In the genomic region with DNA sequence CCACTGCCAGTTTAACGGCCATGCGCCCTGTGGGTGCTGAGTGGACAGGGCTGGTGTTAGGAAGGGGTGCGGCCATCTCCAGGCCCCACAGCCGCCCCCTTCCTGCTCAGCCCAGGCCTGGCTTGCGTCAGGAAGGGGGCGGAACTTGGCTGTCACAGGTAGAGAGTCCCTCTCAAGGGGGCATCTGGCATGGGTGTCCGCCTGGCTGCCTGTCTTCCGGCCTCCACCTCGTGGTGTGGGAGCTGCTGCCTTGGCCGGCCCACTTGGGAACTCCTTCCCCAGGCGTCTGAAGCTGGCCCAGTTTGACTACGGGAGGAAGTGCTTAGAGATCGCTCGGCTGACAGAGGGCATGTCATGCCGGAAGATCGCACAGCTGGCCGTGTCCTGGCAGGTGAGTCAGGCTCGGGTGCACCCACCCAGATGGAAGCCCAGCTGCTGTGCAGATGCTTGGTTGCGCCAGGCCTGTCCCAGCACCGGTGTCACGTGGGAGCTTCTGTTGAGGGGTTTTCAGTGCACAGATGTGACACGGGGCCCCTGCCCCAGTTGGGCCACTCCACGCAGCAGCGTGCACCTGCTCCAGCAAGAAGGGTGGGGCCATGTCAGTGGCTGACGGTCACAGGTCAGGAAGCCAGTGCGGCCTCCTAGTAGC, we compare ENCODE assay signal across 9 cellular contexts. TPM values are rescaled to one million over a fixed set of nuclear protein-coding genes. Genes with fewer than 3 reads are reported as not detected.
DNase-seq lines count a peak whose midpoint lies in the region; ATAC-seq, FAIRE-seq and TF ChIP-seq lines count a peak whose summit lies in the region.
"Had no signal": no experiment of that assay in that cellular context is flagged by ENCODE, and none has a peak within 500 bp of the region (broad histone marks: within the 10 kb centered on the region; RNA-seq: fewer than 3 reads in every experiment).

No MANE protein-coding gene starts in this region.

- H3K9me3 Mint-ChIP-seq in MCF 10A (ENCODE audit: unreplicated experiment) = no peaks in the 10 kb centered on the region

- TF ChIP-seq EP300 in Ishikawa (IDR thresholded peaks at IDR 0.05; ENCODE audit: borderline replicate concordance) (no peak), tibial nerve (IDR thresholded peaks at IDR 0.05) (no peak)

- H3K4me1 Mint-ChIP-seq in MCF 10A (ENCODE audit: insufficient read depth, unreplicated experiment) = no peaks in the 10 kb centered on the region

- WGBS in tibial nerve, 2 donors = 68 to 100% methylated on average over 1 to 11 of the region's 26 CpGs

- TF ChIP-seq RAD21 in Ishikawa (IDR thresholded peaks at IDR 0.05; ENCODE audit: low read depth) = no peak

- peak overlapping the region; percentile 25 for H3K4me3 Mint-ChIP-seq in MCF 10A (ENCODE audit: unreplicated experiment)

- no peak for TF ChIP-seq CTCF in MCF 10A (IDR thresholded peaks at IDR 0.05; ENCODE audit: unreplicated experiment)
- no peak for TF ChIP-seq CTCF in tibial nerve (IDR thresholded peaks at IDR 0.05)

- no peak for FAIRE-seq in GM19239 (lab: Jason Lieb, UNC)

- H3K36me3 Mint-ChIP-seq in MCF 10A (ENCODE audit: insufficient read depth, unreplicated experiment) = no peaks in the 10 kb centered on the region

- no peak for TF ChIP-seq POLR2A in tibial nerve (IDR thresholded peaks at IDR 0.05)

- H3K27ac Mint-ChIP-seq in MCF 10A (ENCODE audit: low read depth, unreplicated experiment) = peak overlapping the region; percentile 19

- H3K27ac ChIP-seq in tibial nerve = no peak overlapping the region
- H3K27ac ChIP-seq: coronary artery had no signal

- no peak overlapping the region for H3K4me3 ChIP-seq in tibial nerve
- H3K4me3 ChIP-seq: coronary artery had no signal

- H3K27me3 ChIP-seq in tibial nerve = no peaks in the 10 kb centered on the region

- no peaks in the 10 kb centered on the region for H3K9me3 ChIP-seq in tibial nerve

- CTCF ChIA-PET in MCF 10A (lab: Yijun Ruan, JAX) = interaction anchor here (0.8 to 1.2 kb wide), 2 partner anchors 21 to 42 kb away, joined by 3 to 4 read pairs; no protein-coding TSS in a partner anchor

- POLR2A ChIA-PET in MCF 10A (lab: Yijun Ruan, JAX) = interaction anchor here (1.7 kb wide), 1 partner anchor 55 kb away, joined by 4 read pairs; the partner anchor contains the start of gene MRPL20

- ATAC-seq in GM18873 (IDR thresholded peaks at IDR 0.05; ENCODE audit: low FRiP score, unreplicated experiment) = no peak

- peak; percentile 79 for DNase-seq in Daoy (ENCODE audit: low read depth)
- DNase-seq in MCF 10A (ENCODE audit: unreplicated experiment) = no peak
- peak; percentile 39 for DNase-seq in mucosa of gallbladder (ENCODE audit: low spot score)
- no peak for DNase-seq in tibial nerve (ENCODE audit: low spot score in 2 of 2)
- no peak for DNase-seq in GM19239 (ENCODE audit: insufficient read length, low spot score)
- DNase-seq in NCI-H345 (lab: John Stamatoyannopoulos, UW) = no peak

- no peaks in the 10 kb centered on the region for H3K4me1 ChIP-seq in tibial nerve

- peaks cover 0 to 12% (median 0%) of the 10 kb centered on the region in 3 donors for H3K36me3 ChIP-seq in tibial nerve

- BruUV-seq in MCF 10A (replicated peaks; lab: Mats Ljungman, UMichigan) = no TSS peak

- H3K27me3 Mint-ChIP-seq in MCF 10A (ENCODE audit: insufficient read depth, unreplicated experiment) = no peaks in the 10 kb centered on the region

- intact Hi-C loops in MCF 10A (cut with micrococcal nuclease) = no loop called here

TF ChIP-seq in Ishikawa, 13 proteins besides CTCF, POLR2A, EP300 and RAD21:
- TF ChIP-seq, protein P1, sequence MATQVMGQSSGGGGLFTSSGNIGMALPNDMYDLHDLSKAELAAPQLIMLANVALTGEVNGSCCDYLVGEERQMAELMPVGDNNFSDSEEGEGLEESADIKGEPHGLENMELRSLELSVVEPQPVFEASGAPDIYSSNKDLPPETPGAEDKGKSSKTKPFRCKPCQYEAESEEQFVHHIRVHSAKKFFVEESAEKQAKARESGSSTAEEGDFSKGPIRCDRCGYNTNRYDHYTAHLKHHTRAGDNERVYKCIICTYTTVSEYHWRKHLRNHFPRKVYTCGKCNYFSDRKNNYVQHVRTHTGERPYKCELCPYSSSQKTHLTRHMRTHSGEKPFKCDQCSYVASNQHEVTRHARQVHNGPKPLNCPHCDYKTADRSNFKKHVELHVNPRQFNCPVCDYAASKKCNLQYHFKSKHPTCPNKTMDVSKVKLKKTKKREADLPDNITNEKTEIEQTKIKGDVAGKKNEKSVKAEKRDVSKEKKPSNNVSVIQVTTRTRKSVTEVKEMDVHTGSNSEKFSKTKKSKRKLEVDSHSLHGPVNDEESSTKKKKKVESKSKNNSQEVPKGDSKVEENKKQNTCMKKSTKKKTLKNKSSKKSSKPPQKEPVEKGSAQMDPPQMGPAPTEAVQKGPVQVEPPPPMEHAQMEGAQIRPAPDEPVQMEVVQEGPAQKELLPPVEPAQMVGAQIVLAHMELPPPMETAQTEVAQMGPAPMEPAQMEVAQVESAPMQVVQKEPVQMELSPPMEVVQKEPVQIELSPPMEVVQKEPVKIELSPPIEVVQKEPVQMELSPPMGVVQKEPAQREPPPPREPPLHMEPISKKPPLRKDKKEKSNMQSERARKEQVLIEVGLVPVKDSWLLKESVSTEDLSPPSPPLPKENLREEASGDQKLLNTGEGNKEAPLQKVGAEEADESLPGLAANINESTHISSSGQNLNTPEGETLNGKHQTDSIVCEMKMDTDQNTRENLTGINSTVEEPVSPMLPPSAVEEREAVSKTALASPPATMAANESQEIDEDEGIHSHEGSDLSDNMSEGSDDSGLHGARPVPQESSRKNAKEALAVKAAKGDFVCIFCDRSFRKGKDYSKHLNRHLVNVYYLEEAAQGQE (IDR thresholded peaks at IDR 0.05; ENCODE audit: low read depth) = no peak
- TF ChIP-seq, protein P2, sequence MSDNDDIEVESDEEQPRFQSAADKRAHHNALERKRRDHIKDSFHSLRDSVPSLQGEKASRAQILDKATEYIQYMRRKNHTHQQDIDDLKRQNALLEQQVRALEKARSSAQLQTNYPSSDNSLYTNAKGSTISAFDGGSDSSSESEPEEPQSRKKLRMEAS (IDR thresholded peaks at IDR 0.05) = peak; percentile 13; the same call in 1 of the 2 replicates
- TF ChIP-seq CREB1 (IDR thresholded peaks at IDR 0.05; ENCODE audit: low read depth) = no peak
- TF ChIP-seq TCF12 (IDR thresholded peaks at IDR 0.05; ENCODE audit: low read depth) = no peak
- no peak for TF ChIP-seq NFIC (IDR thresholded peaks at IDR 0.05)
TF ChIP-seq in Ishikawa: peak in this region for 1.

RNA-seq across cellular contexts. Expression of gene ATAD3B, which starts 9.1 kb away (rescaled TPM):
- 46.8 and 47.5 TPM in 2 replicates for total RNA-seq in Daoy (2014; rRNA removed; shearing (Covaris generic))
- total RNA-seq in MCF 10A (2022) (42.2 and 46.9 TPM in 2 replicates), mucosa of gallbladder (20.3 TPM), tibial nerve (10 to 100 TPM; 18.4 to 48.9 (median 22.5) TPM)

RNA-seq across cellular contexts. Expression of gene ATAD3C, which starts 13.0 kb away (rescaled TPM):
- total RNA-seq in Daoy (2014; rRNA removed; shearing (Covaris generic)) = 0.06 and 0.29 TPM in 2 replicates
- 0.27 and 2.0 TPM in 2 replicates for total RNA-seq in MCF 10A (2022)
- total RNA-seq in mucosa of gallbladder = 7.0 TPM
- 1 to 10 TPM in 3 of 4 donors, under 1 TPM in 1; 0.42 to 9.9 (median 3.2) TPM for total RNA-seq in tibial nerve

RNA-seq across cellular contexts. Expression of gene VWA1, which starts 27.0 kb away (rescaled TPM):
- 2.2 and 5.7 TPM in 2 replicates for total RNA-seq in Daoy (2014; rRNA removed; shearing (Covaris generic))
- 0.37 and 0.54 TPM in 2 replicates for total RNA-seq in MCF 10A (2022)
- 122 TPM for total RNA-seq in mucosa of gallbladder
- total RNA-seq in tibial nerve = 100 to 1,000 TPM; 142 to 261 (median 161) TPM

RNA-seq across cellular contexts. Expression of gene ANKRD65, which starts 41.4 kb away (rescaled TPM):
- total RNA-seq in Daoy (2014; rRNA removed; shearing (Covaris generic)) = not detected in 2 replicates
- total RNA-seq in MCF 10A (2022) (0.86 and 1.4 TPM in 2 replicates), mucosa of gallbladder (10.1 TPM), tibial nerve (10 to 100 TPM; 13.8 to 32.6 (median 19.4) TPM)

RNA-seq across cellular contexts. Expression of gene ATAD3A, which starts 49.5 kb away (rescaled TPM):
- total RNA-seq in Daoy (2014; rRNA removed; shearing (Covaris generic)) = 85.1 and 85.4 TPM in 2 replicates
- 43.1 and 63.2 TPM in 2 replicates for total RNA-seq in MCF 10A (2022)
- 27.9 TPM for total RNA-seq in mucosa of gallbladder
- total RNA-seq in tibial nerve = 10 to 100 TPM; 19.6 to 47.4 (median 27.0) TPM

Comparison
In these comparisons a context has a peak if more than half of its experiments do, and no peak if none do; other contexts are left out.
1. DNase-seq: peak in Daoy (single experiment) and mucosa of gallbladder (single experiment); none in MCF 10A (single experiment), tibial nerve (0 of 2), GM19239 (single experiment) and NCI-H345 (single experiment).
2. RNA of gene VWA1, which starts 27.0 kb away (total RNA-seq): 142 to 261 TPM in tibial nerve and 122 TPM in mucosa of gallbladder (single experiment); 2.2 to 5.7 TPM in Daoy and 0.37 to 0.54 TPM in MCF 10A; every median in the first group is over 10 times any median in the second.